1 cellular context compared by ENCODE assay signal in genomic region chr20:49913399-49914047, GRCh38.
TF ChIP-seq lines count a peak whose summit lies in the region.

No MANE protein-coding gene starts in this region.

TF ChIP-seq in HEK293, 187 proteins besides CTCF, POLR2A, EP300 and RAD21 (continued from another document):
- TF ChIP-seq ZNF629 (tag by site-specific recombination; IDR thresholded peaks at IDR 0.05) = 0 out of 2 replicates have a peak, but pooled peaks have one; percentile 16
TF ChIP-seq in HEK293: peak in this region for 3.
